ENCODE assay signal across 8 cellular contexts in genomic region chr13:44577236-44578063, GRCh38. TPM values are rescaled to one million over a fixed set of nuclear protein-coding genes. Genes with fewer than 3 reads are reported as not detected.
DNase-seq lines count a peak whose midpoint lies in the region; ATAC-seq and TF ChIP-seq lines count a peak whose summit lies in the region.

No MANE protein-coding gene starts in this region.

- peak overlapping the region; percentile 77 for H3K4me3 ChIP-seq in AG10803 (ENCODE audit: low read length)
- H3K4me3 ChIP-seq in kidney epithelial cell (ENCODE audit: low read depth, low read length), result peak overlapping the region; percentile 77

- TF ChIP-seq CTCF in AG10803 (conservative IDR thresholded peaks at IDR 0.05; ENCODE audit: low read length) (no peak), kidney epithelial cell (IDR thresholded peaks at IDR 0.05; ENCODE audit: insufficient read depth, low read length, poor library complexity, severe bottlenecking) (no peak)

- peaks cover 2% of the 10 kb centered on the region for H3K36me3 ChIP-seq in kidney epithelial cell (ENCODE audit: control insufficient read depth, insufficient read depth, low read length)

- H3K27me3 ChIP-seq in kidney epithelial cell (ENCODE audit: control insufficient read depth, insufficient read depth, low read length), result no peaks in the 10 kb centered on the region

- DNase-seq in AG10803 (ENCODE audit: low read depth) (peak; percentile 95), NCI-H446 treated with DMSO at 0.1 percent for 48 hours (lab: John Stamatoyannopoulos, UW) (peak; percentile 92), cerebellum (ENCODE audit: low spot score) (peak; percentile 92), kidney epithelial cell (ENCODE audit: low read depth) (peak; percentile 76)
- DNase-seq in activated CD4-positive, alpha-beta T cell treated with anti-CD3 and anti-CD28 coated beads for 1 hour, result peak; percentile 94
- DNase-seq in stimulated activated CD4-positive, alpha-beta T cell treated with anti-CD3 and anti-CD28 coated beads, Interleukin-15, amount 100 ng/mL, for 24 hours, result peak; percentile 97

- ATAC-seq in GM19043 (IDR thresholded peaks at IDR 0.05; ENCODE audit: low read depth, unreplicated experiment) (peak; percentile 50), HG03354 (IDR thresholded peaks at IDR 0.05; ENCODE audit: poor library complexity, severe bottlenecking, unreplicated experiment) (peak; percentile 67)

RNA-seq across cellular contexts. Expression of gene TSC22D1, which starts 1.3 kb away (rescaled TPM):
- 174 TPM for total RNA-seq in cerebellum
- 65.1 and 70.0 TPM in 2 replicates for total RNA-seq in kidney epithelial cell

Comparison
In these comparisons a context has a peak if more than half of its experiments do, and no peak if none do; other contexts are left out.
1. Peak in every context shown above with its lines: DNase-seq, ATAC-seq and H3K4me3 ChIP-seq.